Comparison of ENCODE assay signal across 23 cellular contexts in the genomic region with DNA sequence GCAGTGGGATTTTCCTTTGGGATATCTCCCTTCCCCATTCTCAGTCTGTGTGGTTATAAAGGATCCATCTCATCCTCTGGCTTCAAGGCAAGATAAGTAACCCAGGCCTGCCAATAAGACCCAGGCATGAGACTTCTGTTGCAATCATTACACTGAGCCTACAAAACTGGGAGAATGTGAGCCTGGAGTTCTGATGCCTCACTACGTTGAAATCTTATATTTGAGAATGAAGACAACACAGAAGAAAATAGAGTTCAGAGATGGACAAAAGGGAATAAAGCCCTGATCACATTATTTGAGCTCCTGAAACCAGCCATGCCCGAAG.
DNase-seq lines count a peak whose midpoint lies in the region; ATAC-seq and TF ChIP-seq lines count a peak whose summit lies in the region.
"Had no signal": no experiment of that assay in that cellular context is flagged by ENCODE, and none has a peak within 500 bp of the region (broad histone marks: within the 10 kb centered on the region; RNA-seq: fewer than 3 reads in every experiment).

No MANE protein-coding gene starts in this region.

- H3K9me3 ChIP-seq in endocrine pancreas (ENCODE audit: control insufficient read depth, low read length) (no peaks in the 10 kb centered on the region), hepatocyte (ENCODE audit: low read depth) (no peaks in the 10 kb centered on the region), smooth muscle cell (replicated peaks; ENCODE audit: low read depth) (no peaks in the 10 kb centered on the region)
- H3K9me3 ChIP-seq: adrenal gland had no signal

- H3K4me1 ChIP-seq in GM23338 (ENCODE audit: insufficient read depth) = no peaks in the 10 kb centered on the region
- peaks cover 6% of the 10 kb centered on the region for H3K4me1 ChIP-seq in endocrine pancreas (ENCODE audit: control insufficient read depth, insufficient read depth, low read length)
- peaks cover 31% of the 10 kb centered on the region for H3K4me1 ChIP-seq in hepatocyte (ENCODE audit: insufficient read depth)
- H3K4me1 ChIP-seq in smooth muscle cell (ENCODE audit: low read depth) = peaks cover 16% of the 10 kb centered on the region
- H3K4me1 ChIP-seq: adrenal gland, parathyroid adenoma had no signal

- H3F3A ChIP-seq in GM23338 (replicated peaks; ENCODE audit: low read depth) (no peaks in the 10 kb centered on the region), smooth muscle cell (ENCODE audit: low read depth) (peaks cover 14% of the 10 kb centered on the region)

- H3K4me2 ChIP-seq in GM23338 (no peak overlapping the region), hepatocyte (no peak overlapping the region), smooth muscle cell (peak overlapping the region; percentile 52)
- H3K4me2 ChIP-seq: KMS-11 had no signal

- H3K27ac ChIP-seq in GM23338 (ENCODE audit: low read depth) (no peak overlapping the region), hepatocyte (peak overlapping the region; percentile 45), smooth muscle cell (ENCODE audit: low read depth) (peak overlapping the region; percentile 59)
- H3K27ac ChIP-seq: adrenal gland, KMS-11, parathyroid adenoma had no signal

- H2AFZ ChIP-seq in GM23338 (peak overlapping the region; percentile 81; the same call in 1 of the 2 replicates), hepatocyte (no peak overlapping the region), smooth muscle cell (ENCODE audit: low read depth) (peak overlapping the region; percentile 74)
- H2AFZ ChIP-seq: parathyroid adenoma had no signal

- H3K4me3 ChIP-seq in GM23338 (no peak overlapping the region), endocrine pancreas (ENCODE audit: control insufficient read depth, insufficient read depth, low read length) (peak overlapping the region; percentile 20), hepatocyte (no peak overlapping the region), smooth muscle cell (no peak overlapping the region), H7 (ENCODE audit: insufficient read depth, low read depth, low read length) (no peak overlapping the region)
- H3K4me3 ChIP-seq: adrenal gland, GM12878 had no signal

- H3K36me3 Mint-ChIP-seq in GM23338 (ENCODE audit: low read depth) = peaks cover 3% of the 10 kb centered on the region
- H3K36me3 Mint-ChIP-seq: activated CD8-positive, alpha-beta memory T cell treated with anti-CD3 and anti-CD28 coated beads, Interleukin-2, amount 10 ng/mL, durations not matched to agents 7 days and 5 days; CD4-positive, CD25-positive, alpha-beta regulatory T cell had no signal

- H3K79me2 ChIP-seq in GM23338 (replicated peaks; ENCODE audit: insufficient read depth) (no peaks in the 10 kb centered on the region), hepatocyte (no peaks in the 10 kb centered on the region), smooth muscle cell (ENCODE audit: low read depth) (no peaks in the 10 kb centered on the region)
- H3K79me2 ChIP-seq: parathyroid adenoma had no signal

- H3K27me3 Mint-ChIP-seq in GM23338 (ENCODE audit: insufficient read depth, low read depth, poor library complexity) = peaks cover 3% of the 10 kb centered on the region
- H3K27me3 Mint-ChIP-seq: CD4-positive, CD25-positive, alpha-beta regulatory T cell; naive B cell had no signal

- TF ChIP-seq CTCF in GM23338 (conservative IDR thresholded peaks at IDR 0.05; ENCODE audit: low read depth in 2 of 2) (no peak), hepatocyte (IDR thresholded peaks at IDR 0.05; ENCODE audit: poor library complexity) (no peak), smooth muscle cell (IDR thresholded peaks at IDR 0.05; ENCODE audit: borderline replicate concordance, insufficient read depth, poor library complexity, severe bottlenecking) (no peak)

- peaks cover 10% of the 10 kb centered on the region; the same call in 2 of the 3 replicates for H3K4me1 Mint-ChIP-seq in GM23338
- H3K4me1 Mint-ChIP-seq: activated CD8-positive, alpha-beta memory T cell treated with anti-CD3 and anti-CD28 coated beads, Interleukin-2, amount 10 ng/mL, durations not matched to agents 7 days and 5 days; CD4-positive, CD25-positive, alpha-beta regulatory T cell; naive B cell had no signal

- H4K20me1 ChIP-seq in GM23338 (replicated peaks; ENCODE audit: insufficient read depth) (no peaks in the 10 kb centered on the region), hepatocyte (ENCODE audit: insufficient read depth, poor library complexity, severe bottlenecking) (no peaks in the 10 kb centered on the region), smooth muscle cell (ENCODE audit: low read depth) (no peaks in the 10 kb centered on the region)

- WGBS in hepatocyte (ENCODE audit: low lambda C conversion rate, missing lambda C conversion rate) = 91% methylated on average over 2 of the region's 2 CpGs
- 57% methylated on average over 2 of the region's 2 CpGs for WGBS in smooth muscle cell (ENCODE audit: low lambda C conversion rate)

- H3K36me3 ChIP-seq in GM23338 (ENCODE audit: insufficient read depth) (peaks cover 2% of the 10 kb centered on the region; the same call in 1 of the 2 replicates), endocrine pancreas (ENCODE audit: control insufficient read depth, insufficient read depth, low read length) (no peaks in the 10 kb centered on the region), hepatocyte (replicated peaks; ENCODE audit: insufficient read depth, low read depth) (no peaks in the 10 kb centered on the region), smooth muscle cell (ENCODE audit: low read depth) (no peaks in the 10 kb centered on the region), H7 (replicated peaks; ENCODE audit: control insufficient read depth, insufficient read depth, low read length) (no peaks in the 10 kb centered on the region)
- H3K36me3 ChIP-seq: adrenal gland had no signal

- H3K9ac ChIP-seq in endocrine pancreas (ENCODE audit: control insufficient read depth, insufficient read depth, low read length) (no peak overlapping the region), smooth muscle cell (ENCODE audit: low read depth) (no peak overlapping the region)
- H3K9ac ChIP-seq: KMS-11, parathyroid adenoma had no signal

- H3K9me2 ChIP-seq in GM23338 (ENCODE audit: insufficient read depth) = 0 out of 2 replicates have a peak, but pooled peaks cover 5% of the 10 kb centered on the region
- H3K9me2 ChIP-seq in hepatocyte (replicated peaks; ENCODE audit: insufficient read depth) = no peaks in the 10 kb centered on the region

- H3K9me3 Mint-ChIP-seq in GM23338 = peaks cover 11% of the 10 kb centered on the region

- H3K27me3 ChIP-seq in GM23338 (ENCODE audit: insufficient read depth) (no peaks in the 10 kb centered on the region), endocrine pancreas (ENCODE audit: control insufficient read depth, insufficient read depth, low read length) (no peaks in the 10 kb centered on the region), hepatocyte (no peaks in the 10 kb centered on the region), smooth muscle cell (ENCODE audit: low read depth) (no peaks in the 10 kb centered on the region), H7 (ENCODE audit: control insufficient read depth, insufficient read depth, low read length) (no peaks in the 10 kb centered on the region)
- H3K27me3 ChIP-seq: adrenal gland had no signal

- DNase-seq in GM23338 (ENCODE audit: low spot score) (no peak), hepatocyte (ENCODE audit: low spot score) (no peak), smooth muscle cell (lab: John Stamatoyannopoulos, UW; ENCODE audit: unreplicated experiment) (no peak), T-helper 9 cell (no peak), H7 (no peak), glomerular visceral epithelial cell (ENCODE audit: extremely low spot score) (no peak)
- DNase-seq: activated CD8-positive, alpha-beta memory T cell treated with anti-CD3 and anti-CD28 coated beads, Interleukin-2, amount 10 ng/mL, durations not matched to agents 7 days and 5 days; activated effector memory CD4-positive, alpha-beta T cell treated with anti-CD3 and anti-CD28 coated beads, Interleukin-2, amount 50 U/mL, for 16 hours; adrenal gland; CD4-positive, CD25-positive, alpha-beta regulatory T cell; central memory CD4-positive, alpha-beta T cell; GF-D8; naive B cell; NCI-H2029; NCI-H526; OCI-M1; stimulated activated CD8-positive, alpha-beta memory T cell treated with anti-CD3 and anti-CD28 coated beads, Interleukin-4, amount 100 ng/mL, for 48 hours; T1000 had no signal

- ATAC-seq in GM23338 (no peak), GM21723 (IDR thresholded peaks at IDR 0.05; ENCODE audit: unreplicated experiment) (no peak)
- ATAC-seq: activated CD8-positive, alpha-beta memory T cell treated with anti-CD3 and anti-CD28 coated beads, Interleukin-2, amount 10 ng/mL, durations not matched to agents 7 days and 5 days had no signal

- no peak overlapping the region for H3K27ac Mint-ChIP-seq in GM23338
- H3K27ac Mint-ChIP-seq: activated CD8-positive, alpha-beta memory T cell treated with anti-CD3 and anti-CD28 coated beads, Interleukin-2, amount 10 ng/mL, durations not matched to agents 7 days and 5 days; CD4-positive, CD25-positive, alpha-beta regulatory T cell; naive B cell had no signal

- no peak overlapping the region for H3K4me3 Mint-ChIP-seq in GM23338
- H3K4me3 Mint-ChIP-seq: activated CD8-positive, alpha-beta memory T cell treated with anti-CD3 and anti-CD28 coated beads, Interleukin-2, amount 10 ng/mL, durations not matched to agents 7 days and 5 days; CD4-positive, CD25-positive, alpha-beta regulatory T cell; naive B cell had no signal

TF ChIP-seq in GM23338, 12 proteins besides CTCF, POLR2A, EP300 and RAD21 (continues in another document):
- TF ChIP-seq EZH2phosphoT487 (IDR thresholded peaks at IDR 0.05; ENCODE audit: unreplicated experiment) = no peak
